ENCODE assay signal across 1 cellular context in genomic region chr1:109090415-109091195, GRCh38.
TF ChIP-seq lines count a peak whose summit lies in the region.

Gene TMEM167B (plus strand): TSS chr1:109090764. CDS start chr1:109090873, 109 bp downstream.

TF ChIP-seq in K562, 482 proteins besides CTCF, POLR2A, EP300 and RAD21 (continued from another document and continues in another):
- TF ChIP-seq ZNF318 (IDR thresholded peaks at IDR 0.05; ENCODE audit: borderline replicate concordance in 1 of 2, low read depth in 1 of 2) (no peak; a peak in 1 of 4 replicates), NR2F6 (CRISPR knock-in tag; IDR thresholded peaks at IDR 0.05) (no peak), ZNF197 (CRISPR knock-in tag; IDR thresholded peaks at IDR 0.05; ENCODE audit: low read depth) (no peak), ZMIZ1 (IDR thresholded peaks at IDR 0.05; ENCODE audit: low read depth in 2 of 2, low read length in 2 of 2) (peak; percentile 78 to 99; a peak in 3 of 4 replicates), SMAD3 (CRISPR knock-in tag; conservative IDR thresholded peaks at IDR 0.05) (no peak), ZBTB34 (CRISPR knock-in tag; IDR thresholded peaks at IDR 0.05) (no peak), ELF2 (CRISPR knock-in tag; IDR thresholded peaks at IDR 0.05) (peak; percentile 88), ZBTB11 (CRISPR knock-in tag; IDR thresholded peaks at IDR 0.05) (peak in 1 of 3 experiments; percentile 80; a peak in 2 of 6 replicates), TARDBP (IDR thresholded peaks at IDR 0.05) (peak; percentile 84; the same call in 1 of the 2 replicates), TRIM24 (IDR thresholded peaks at IDR 0.05) (no peak; a peak in 3 of 4 replicates), ZNF23 (CRISPR knock-in tag; IDR thresholded peaks at IDR 0.05) (peak; percentile 24; the same call in 1 of the 2 replicates), MED1 (CRISPR knock-in tag; IDR thresholded peaks at IDR 0.05; ENCODE audit: borderline replicate concordance) (no peak), SOX6 (IDR thresholded peaks at IDR 0.05) (peak; percentile 83), MCM7 (IDR thresholded peaks at IDR 0.05) (no peak), ZNF639 (CRISPR knock-in tag; conservative IDR thresholded peaks at IDR 0.05 in 1 of 2, IDR thresholded peaks at IDR 0.05 in 1 of 2) (peak in 1 of 2 experiments; percentile 68; a peak in 2 of 4 replicates), ARID3B (CRISPR knock-in tag; IDR thresholded peaks at IDR 0.05; ENCODE audit: borderline replicate concordance) (no peak), RBBP5 (IDR thresholded peaks at IDR 0.05; ENCODE audit: borderline replicate concordance, insufficient read depth, low read length, poor library complexity, severe bottlenecking) (peak; percentile 98), CAMTA2 (CRISPR knock-in tag; conservative IDR thresholded peaks at IDR 0.05) (0 out of 2 replicates have a peak, but pooled peaks have one; percentile 29), ZZZ3 (IDR thresholded peaks at IDR 0.05) (no peak), ZNF140 (CRISPR knock-in tag; IDR thresholded peaks at IDR 0.05) (no peak), CSDE1 (IDR thresholded peaks at IDR 0.05) (peak in 1 of 2 experiments; percentile 31; a peak in 1 of 4 replicates), USF2 (CRISPR knock-in tag; IDR thresholded peaks at IDR 0.05) (no peak), TFE3 (CRISPR knock-in tag; IDR thresholded peaks at IDR 0.05) (no peak), POLR2AphosphoS2 (IDR thresholded peaks at IDR 0.05; ENCODE audit: low read length) (peak; percentile 64; the same call in 1 of the 2 replicates), PPARD (CRISPR knock-in tag; IDR thresholded peaks at IDR 0.05) (no peak), ZBTB33 (CRISPR knock-in tag; IDR thresholded peaks at IDR 0.05) (peak; percentile 65), ARID1B (IDR thresholded peaks at IDR 0.05) (peak; percentile 62; the same call in 1 of the 2 replicates), KDM5B (IDR thresholded peaks at IDR 0.05; ENCODE audit: insufficient replicate concordance, low read depth, low read length) (peak; percentile 62), BRF1 (IDR thresholded peaks at IDR 0.05; ENCODE audit: borderline replicate concordance, extremely low read depth, insufficient read length) (no peak), MAFF (IDR thresholded peaks at IDR 0.05; ENCODE audit: low read length) (0 out of 2 replicates have a peak, but pooled peaks have one; percentile 1)
